8 cellular contexts compared by ENCODE assay signal in the genomic region with DNA sequence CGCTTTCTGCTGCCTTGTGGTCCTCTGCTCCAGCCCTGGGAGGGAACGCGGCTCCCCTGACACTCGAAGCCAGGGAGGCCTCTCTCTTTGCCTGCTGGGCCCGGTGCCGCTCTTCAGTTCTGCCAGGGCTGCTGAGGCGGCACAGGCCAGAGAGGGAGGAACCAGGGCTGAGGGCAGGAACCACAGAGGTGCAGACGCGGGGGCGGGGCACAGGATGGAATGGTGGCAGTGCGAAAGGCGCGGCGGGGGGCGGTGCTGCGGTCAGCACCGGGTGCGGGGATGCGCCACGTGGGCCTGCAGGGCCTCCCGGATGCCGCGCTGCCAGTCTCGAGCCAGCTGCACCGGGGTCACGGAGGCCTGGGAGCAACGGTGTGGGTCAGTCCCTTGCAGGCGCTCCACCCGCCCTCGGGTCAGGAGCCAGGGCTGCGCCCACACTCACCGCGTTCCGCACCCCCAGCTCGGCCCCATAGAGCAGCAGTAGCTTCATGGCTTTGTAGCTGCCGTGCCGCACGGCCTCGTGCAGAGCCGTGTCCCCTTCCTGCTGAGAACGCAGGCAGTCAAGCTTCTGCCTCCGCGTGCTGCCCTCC. TPM values are rescaled to one million over a fixed set of nuclear protein-coding genes. Genes with fewer than 3 reads are reported as not detected.
DNase-seq lines count a peak whose midpoint lies in the region; ATAC-seq and TF ChIP-seq lines count a peak whose summit lies in the region.

No MANE protein-coding gene starts in this region.

- peak; percentile 82 for ATAC-seq in GM18867 (IDR thresholded peaks at IDR 0.05; ENCODE audit: unreplicated experiment)
- ATAC-seq in HG03521 (IDR thresholded peaks at IDR 0.05; ENCODE audit: unreplicated experiment) = peak; percentile 57

- peak; percentile 54 for DNase-seq in activated CD8-positive, alpha-beta memory T cell treated with anti-CD3 and anti-CD28 coated beads, Interleukin-2, amount 50 U/mL, for 1 hour (ENCODE audit: extremely low read depth)
- peak; percentile 88 to 90 (median 89) for DNase-seq in immature natural killer cell
- peak; percentile 46 to 55 for DNase-seq in stimulated activated CD8-positive, alpha-beta memory T cell treated with anti-CD3 and anti-CD28 coated beads, Interleukin-4, amount 100 ng/mL, for 1 hour (ENCODE audit: low read depth in 2 of 2, low spot score in 1 of 2)
- no peak for DNase-seq in cerebellar cortex (ENCODE audit: low spot score)
- no peak for DNase-seq in HEK293T (ENCODE audit: extremely low spot score)
- DNase-seq in KG1 (lab: John Stamatoyannopoulos, UW) = no peak

- H3K27ac Mint-ChIP-seq in immature natural killer cell = peak overlapping the region; percentile 66 to 93 (median 88)

- POLR2A ChIA-PET in HEK293T (lab: Yijun Ruan, JAX) = interaction anchor here (1.4 kb wide), 1 partner anchor 19 kb away, joined by 4 read pairs; a partner anchor contains a TSS

- peaks cover 14 to 18% of the 10 kb centered on the region in 2 donors for H3K4me1 Mint-ChIP-seq in immature natural killer cell

- peaks cover 0 to 15% (median 0%) of the 10 kb centered on the region in 3 donors for H3K36me3 Mint-ChIP-seq in immature natural killer cell

- H3K4me3 Mint-ChIP-seq in immature natural killer cell = peak overlapping the region; percentile 76 to 87 (median 81)

- peaks cover 2 to 7% (median 5%) of the 10 kb centered on the region in 3 donors for H3K27me3 Mint-ChIP-seq in immature natural killer cell (ENCODE audit: low read depth in 3 of 3)

- CTCF ChIA-PET in HEK293T (lab: Yijun Ruan, JAX) = no interaction called here

- H3K9me3 Mint-ChIP-seq in immature natural killer cell = no peaks in the 10 kb centered on the region

TF ChIP-seq in HEK293T, 16 proteins besides CTCF, POLR2A, EP300 and RAD21:
- TF ChIP-seq NFRKB (IDR thresholded peaks at IDR 0.05) = no peak
- TF ChIP-seq, protein P1, sequence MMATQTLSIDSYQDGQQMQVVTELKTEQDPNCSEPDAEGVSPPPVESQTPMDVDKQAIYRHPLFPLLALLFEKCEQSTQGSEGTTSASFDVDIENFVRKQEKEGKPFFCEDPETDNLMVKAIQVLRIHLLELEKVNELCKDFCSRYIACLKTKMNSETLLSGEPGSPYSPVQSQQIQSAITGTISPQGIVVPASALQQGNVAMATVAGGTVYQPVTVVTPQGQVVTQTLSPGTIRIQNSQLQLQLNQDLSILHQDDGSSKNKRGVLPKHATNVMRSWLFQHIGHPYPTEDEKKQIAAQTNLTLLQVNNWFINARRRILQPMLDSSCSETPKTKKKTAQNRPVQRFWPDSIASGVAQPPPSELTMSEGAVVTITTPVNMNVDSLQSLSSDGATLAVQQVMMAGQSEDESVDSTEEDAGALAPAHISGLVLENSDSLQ (IDR thresholded peaks at IDR 0.05) = no peak
- TF ChIP-seq SUZ12 (IDR thresholded peaks at IDR 0.05) = no peak
- TF ChIP-seq L3MBTL2 (conservative IDR thresholded peaks at IDR 0.05) = no peak
- no peak for TF ChIP-seq BHLHE40 (IDR thresholded peaks at IDR 0.05; ENCODE audit: borderline replicate concordance)
- TF ChIP-seq LEF1 (IDR thresholded peaks at IDR 0.05; ENCODE audit: borderline replicate concordance) = no peak
- TF ChIP-seq ZNF384 (IDR thresholded peaks at IDR 0.05) = no peak
- no peak for TF ChIP-seq FOXK2 (IDR thresholded peaks at IDR 0.05)

RNA-seq across cellular contexts. Expression of a gene that starts 4.4 kb away (rescaled TPM):
- polyA plus RNA-seq in immature natural killer cell = 1 to 10 TPM in 1 of 3 donors, not detected in 2; 1.3 TPM

RNA-seq across cellular contexts. Expression of a gene that starts 18.4 kb away (rescaled TPM):
- polyA plus RNA-seq in immature natural killer cell = 10 to 100 TPM; 27.0 to 68.3 (median 41.2) TPM

RNA-seq across cellular contexts. Expression of a gene that starts 23.3 kb away (rescaled TPM):
- polyA plus RNA-seq in immature natural killer cell = 10 to 100 TPM in 1 of 3 donors, 1 to 10 TPM in 2; 5.5 to 11.0 (median 9.9) TPM

RNA-seq across cellular contexts. Expression of a gene that starts 30.5 kb away (rescaled TPM):
- 10 to 100 TPM in 1 of 3 donors, 1 to 10 TPM in 2; 3.1 to 11.5 (median 4.8) TPM for polyA plus RNA-seq in immature natural killer cell

Comparison
In these comparisons a context has a peak if more than half of its experiments do, and no peak if none do; other contexts are left out.
1. DNase-seq: peak in activated CD8-positive, alpha-beta memory T cell treated with anti-CD3 and anti-CD28 coated beads, Interleukin-2, amount 50 U/mL, for 1 hour (single experiment), immature natural killer cell (3 of 3) and stimulated activated CD8-positive, alpha-beta memory T cell treated with anti-CD3 and anti-CD28 coated beads, Interleukin-4, amount 100 ng/mL, for 1 hour (2 of 2); none in cerebellar cortex (single experiment), HEK293T (single experiment) and KG1 (single experiment).